Comparison of ENCODE assay signal across 21 cellular contexts in genomic region chr1:180198186-180198585, GRCh38. TPM values are rescaled to one million over a fixed set of nuclear protein-coding genes. Genes with fewer than 3 reads are reported as not detected.
A peak's percentile ranks its signal among the peaks of the same experiment; 100 is the strongest.
DNase-seq lines count a peak whose midpoint lies in the region; TF ChIP-seq lines count a peak whose summit lies in the region.
"Had no signal": no experiment of that assay in that cellular context is flagged by ENCODE, and none has a peak within 500 bp of the region (broad histone marks: within the 10 kb centered on the region; RNA-seq: fewer than 3 reads in every experiment).

No MANE protein-coding gene starts in this region.

- WGBS in mammary epithelial cell (ENCODE audit: low coverage, missing lambda C conversion rate): 86% methylated on average over 3 of the region's 4 CpGs
- 67% methylated on average over 4 of the region's 4 CpGs; no CpG with 5 or more reads in 1 of the 2 donors for WGBS in transverse colon (ENCODE audit: low coverage in 1 of 2), 2 donors

- no peak overlapping the region for H3K27ac Mint-ChIP-seq in activated naive CD4-positive, alpha-beta T cell treated with anti-CD3 and anti-CD28 coated beads, Interleukin-2, amount 10 ng/mL, durations not matched to agents 7 days and 5 days
- H3K27ac Mint-ChIP-seq: activated CD8-positive, alpha-beta T cell treated with anti-CD3 and anti-CD28 coated beads, Interleukin-2, amount 10 ng/mL, durations not matched to agents 7 days and 5 days had no signal

- H2AFZ ChIP-seq in mammary epithelial cell (ENCODE audit: low read depth, low read length) (no peak overlapping the region), osteoblast (ENCODE audit: low read length) (no peak overlapping the region)

- no peak for TF ChIP-seq EP300 in transverse colon (IDR thresholded peaks at IDR 0.05; ENCODE audit: low read depth)

- in situ Hi-C loops in mammary epithelial cell (cut with MboI; ENCODE audit: low sequenced_read_pairs in 2 of 2): loop anchor here in 1 of 2 donors (25.0 kb wide), 1 partner anchor 486 kb away; no protein-coding TSS in a partner anchor
- in situ Hi-C loops in transverse colon (cut with MboI; ENCODE audit: low pct_ligation_motif_present in 1 of 4, low pct_unique_long_range_greater_than_20kb in 1 of 4, low sequenced_read_pairs in 3 of 4): no loop called here

- no peak for TF ChIP-seq POLR2A in transverse colon (IDR thresholded peaks at IDR 0.05)

- no peak overlapping the region for H3K4me2 ChIP-seq in mammary epithelial cell (ENCODE audit: insufficient read depth, low read depth, low read length)
- H3K4me2 ChIP-seq in osteoblast (ENCODE audit: insufficient read depth, low read length): no peak overlapping the region
- H3K4me2 ChIP-seq: A549 had no signal

- dilution Hi-C loops in mammary epithelial cell (cut with HindIII; ENCODE audit: low sequenced_read_pairs): no loop called here

- peak; percentile 35 for DNase-seq in NCI-H146 (lab: John Stamatoyannopoulos, UW)
- DNase-seq in NCI-H146 treated with DMSO at 0.1 percent for 48 hours (lab: John Stamatoyannopoulos, UW; ENCODE audit: unreplicated experiment): no peak
- peak; percentile 40 for DNase-seq in NCI-H69 (lab: John Stamatoyannopoulos, UW)
- peak; percentile 5 for DNase-seq in mammary epithelial cell
- peak; percentile 46 for DNase-seq in osteoblast (ENCODE audit: insufficient read length, low spot score, missing footprints)
- no peak for DNase-seq in transverse colon
- no peak for DNase-seq in activated CD4-positive, alpha-beta T cell treated with anti-CD3 and anti-CD28 coated beads for 48 hours
- no peak for DNase-seq in activated naive CD4-positive, alpha-beta T cell treated with anti-CD3 and anti-CD28 coated beads, Interleukin-2, amount 10 ng/mL, durations not matched to agents 7 days and 5 days
- DNase-seq: activated CD8-positive, alpha-beta T cell treated with anti-CD3 and anti-CD28 coated beads, Interleukin-2, amount 10 ng/mL, durations not matched to agents 7 days and 5 days; activated naive CD4-positive, alpha-beta T cell; BE2C; Caco-2; GOT3; head of caudate nucleus; naive B cell; NCI-H1930; T-helper 9 cell had no signal

- no peak overlapping the region for H3K4me3 ChIP-seq in mammary epithelial cell (replicated peaks in 1 of 3; ENCODE audit: insufficient read depth in 1 of 3, low read depth in 2 of 3, low read length in 3 of 3)
- H3K4me3 ChIP-seq in osteoblast (ENCODE audit: insufficient read depth, low read length): no peak overlapping the region
- no peak overlapping the region for H3K4me3 ChIP-seq in transverse colon
- H3K4me3 ChIP-seq: A549, coronary artery had no signal

- H3K4me1 Mint-ChIP-seq in activated naive CD4-positive, alpha-beta T cell treated with anti-CD3 and anti-CD28 coated beads, Interleukin-2, amount 10 ng/mL, durations not matched to agents 7 days and 5 days: no peaks in the 10 kb centered on the region
- H3K4me1 Mint-ChIP-seq: naive B cell had no signal

- H3K27me3 Mint-ChIP-seq in activated naive CD4-positive, alpha-beta T cell treated with anti-CD3 and anti-CD28 coated beads, Interleukin-2, amount 10 ng/mL, durations not matched to agents 7 days and 5 days: peaks cover 7% of the 10 kb centered on the region
- H3K27me3 Mint-ChIP-seq: naive B cell had no signal

- no peak overlapping the region for H3K9ac ChIP-seq in mammary epithelial cell (ENCODE audit: insufficient read depth, low read length)

- H4K20me1 ChIP-seq in mammary epithelial cell (ENCODE audit: insufficient read depth, low read length) (no peaks in the 10 kb centered on the region), osteoblast (ENCODE audit: insufficient read depth, low read length) (peaks cover 38% of the 10 kb centered on the region)

- H3K36me3 Mint-ChIP-seq in activated naive CD4-positive, alpha-beta T cell treated with anti-CD3 and anti-CD28 coated beads, Interleukin-2, amount 10 ng/mL, durations not matched to agents 7 days and 5 days: no peaks in the 10 kb centered on the region

- no peak overlapping the region for H3K27ac ChIP-seq in mammary epithelial cell (ENCODE audit: insufficient read depth, low read depth, low read length)
- H3K27ac ChIP-seq in osteoblast (ENCODE audit: low read depth, low read length): no peak overlapping the region
- no peak overlapping the region for H3K27ac ChIP-seq in transverse colon
- H3K27ac ChIP-seq: A549, coronary artery had no signal

- no peaks in the 10 kb centered on the region for H3K4me1 ChIP-seq in mammary epithelial cell (ENCODE audit: insufficient read depth, low read length)
- no peaks in the 10 kb centered on the region for H3K4me1 ChIP-seq in osteoblast (ENCODE audit: insufficient read depth, low read length)
- H3K4me1 ChIP-seq in transverse colon: peaks cover 0 to 8% (median 4%) of the 10 kb centered on the region in 4 donors
- H3K4me1 ChIP-seq: A549, BE2C had no signal

- no peak for TF ChIP-seq CTCF in mammary epithelial cell (conservative IDR thresholded peaks at IDR 0.05 in 1 of 2, IDR thresholded peaks at IDR 0.05 in 1 of 2; ENCODE audit: extremely low read depth in 1 of 2, insufficient read depth in 1 of 2, low read depth in 1 of 2, low read length in 2 of 2)
- no peak for TF ChIP-seq CTCF in osteoblast (IDR thresholded peaks at IDR 0.05; ENCODE audit: extremely low read depth, low read depth, low read length)
- TF ChIP-seq CTCF in transverse colon (IDR thresholded peaks at IDR 0.05): no peak

- no peaks in the 10 kb centered on the region for H3K9me3 Mint-ChIP-seq in activated naive CD4-positive, alpha-beta T cell treated with anti-CD3 and anti-CD28 coated beads, Interleukin-2, amount 10 ng/mL, durations not matched to agents 7 days and 5 days
- H3K9me3 Mint-ChIP-seq: naive B cell had no signal

- H3K79me2 ChIP-seq in mammary epithelial cell (ENCODE audit: insufficient read depth, low read length) (no peaks in the 10 kb centered on the region), osteoblast (ENCODE audit: insufficient read depth, low read length) (no peaks in the 10 kb centered on the region)

- intact Hi-C loops in mammary epithelial cell (cut with micrococcal nuclease): no loop called here
- intact Hi-C loops in transverse colon (cut with DNase I; ENCODE audit: low total_unique reads): no loop called here

- no peaks in the 10 kb centered on the region for H3K9me3 ChIP-seq in mammary epithelial cell (replicated peaks; ENCODE audit: insufficient read depth, low read length)
- H3K9me3 ChIP-seq in osteoblast (ENCODE audit: low read depth, low read length): no peaks in the 10 kb centered on the region
- no peaks in the 10 kb centered on the region for H3K9me3 ChIP-seq in transverse colon
- H3K9me3 ChIP-seq: A549, BE2C, Caco-2 had no signal

- BruUV-seq in mammary epithelial cell (replicated peaks; lab: Mats Ljungman, UMichigan): no TSS peak

- H3K27me3 ChIP-seq in mammary epithelial cell (ENCODE audit: insufficient read depth, low read length) (no peaks in the 10 kb centered on the region), osteoblast (ENCODE audit: insufficient read depth, low read length) (no peaks in the 10 kb centered on the region), transverse colon (no peaks in the 10 kb centered on the region)
- H3K27me3 ChIP-seq: BE2C had no signal

- H3K36me3 ChIP-seq in mammary epithelial cell (ENCODE audit: insufficient read depth, low read length) (no peaks in the 10 kb centered on the region), osteoblast (ENCODE audit: insufficient read depth, low read length) (peaks cover 54% of the 10 kb centered on the region), transverse colon (peaks cover 0 to 6% (median 0%) of the 10 kb centered on the region in 4 donors)
- H3K36me3 ChIP-seq: BE2C had no signal

- CTCF ChIA-PET in mammary epithelial cell (lab: Charles Lee; ENCODE audit: low non-redundant PET): no interaction called here
- CTCF ChIA-PET in activated naive CD4-positive, alpha-beta T cell treated with anti-CD3 and anti-CD28 coated beads, Interleukin-2, amount 10 ng/mL, durations not matched to agents 7 days and 5 days (lab: Charles Lee): no interaction called here

- H3K4me3 Mint-ChIP-seq in activated naive CD4-positive, alpha-beta T cell treated with anti-CD3 and anti-CD28 coated beads, Interleukin-2, amount 10 ng/mL, durations not matched to agents 7 days and 5 days: no peak overlapping the region
- H3K4me3 Mint-ChIP-seq: activated CD8-positive, alpha-beta T cell treated with anti-CD3 and anti-CD28 coated beads, Interleukin-2, amount 10 ng/mL, durations not matched to agents 7 days and 5 days; naive B cell had no signal

RNA-seq across cellular contexts. Expression of gene LHX4, which starts 31.9 kb away (rescaled TPM):
- total RNA-seq in mammary epithelial cell: not detected
- not detected for polyA plus RNA-seq in mammary epithelial cell
- polyA minus RNA-seq in mammary epithelial cell: 0.16 TPM
- not detected in 2 replicates for total RNA-seq in osteoblast
- 1 to 10 TPM in 1 of 4 donors, under 1 TPM in 1, not detected in 2; 0.48 to 1.2 TPM for total RNA-seq in transverse colon
- total RNA-seq: activated CD8-positive, alpha-beta T cell treated with anti-CD3 and anti-CD28 coated beads, Interleukin-2, amount 10 ng/mL, durations not matched to agents 7 days and 5 days; skeletal muscle tissue; urinary bladder had no signal

RNA-seq across cellular contexts. Expression of gene QSOX1, which starts 43.5 kb away (rescaled TPM):
- 100 to 1,000 TPM in 1 of 2 donors, 10 to 100 TPM in 1; 92.4 to 120 TPM for total RNA-seq in mammary epithelial cell
- polyA plus RNA-seq in mammary epithelial cell: 60.4 TPM
- 61.8 TPM for polyA minus RNA-seq in mammary epithelial cell
- 270 and 373 TPM in 2 replicates for total RNA-seq in osteoblast
- total RNA-seq in transverse colon: 100 to 1,000 TPM; 109 to 124 (median 119) TPM

Comparison
In these comparisons a context has a peak if more than half of its experiments do, and no peak if none do; other contexts are left out.
1. DNase-seq: peak in NCI-H146 (single experiment), NCI-H69 (single experiment), mammary epithelial cell (single experiment) and osteoblast (single experiment); none in NCI-H146 treated with DMSO at 0.1 percent for 48 hours (single experiment), transverse colon (single experiment), activated CD4-positive, alpha-beta T cell treated with anti-CD3 and anti-CD28 coated beads for 48 hours (single experiment) and activated naive CD4-positive, alpha-beta T cell treated with anti-CD3 and anti-CD28 coated beads, Interleukin-2, amount 10 ng/mL, durations not matched to agents 7 days and 5 days (single experiment).